ENCODE assay signal across 31 cellular contexts in the genomic region with DNA sequence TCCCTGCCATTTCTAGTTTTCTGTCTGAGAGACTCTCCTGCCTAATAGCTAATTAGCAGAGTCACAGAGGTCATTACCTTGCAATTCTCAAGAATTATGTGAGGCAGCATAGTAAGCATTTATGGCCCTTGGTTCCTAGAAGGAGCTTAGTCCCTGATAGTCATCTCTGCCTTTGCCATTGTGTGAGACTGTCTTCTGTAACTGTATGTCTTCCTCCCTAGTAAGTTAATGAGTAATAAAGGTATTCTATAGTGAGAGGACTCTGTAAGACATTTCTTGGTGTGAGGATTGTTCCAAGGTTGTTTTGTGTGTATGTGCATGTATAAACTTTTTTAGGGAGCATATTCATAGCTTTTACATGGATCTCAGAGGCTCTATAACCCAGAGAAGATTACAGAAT.
"Had no signal": no experiment of that assay in that cellular context is flagged by ENCODE, and none has a peak within 500 bp of the region (broad histone marks: within the 10 kb centered on the region; RNA-seq: fewer than 3 reads in every experiment).

No MANE protein-coding gene starts in this region.

- H3K4me3 ChIP-seq: adrenal gland, body of pancreas, breast epithelium had no signal

- H3K27me3 ChIP-seq: body of pancreas, brain microvascular endothelial cell had no signal

- DNase-seq: activated B cell treated with CpG ODN at 0.5 μM for 24 hours; activated CD4-positive, alpha-beta memory T cell treated with anti-CD3 and anti-CD28 coated beads for 36 hours; activated CD4-positive, alpha-beta T cell treated with anti-CD3 and anti-CD28 coated beads for 4 hours; activated CD4-positive, alpha-beta T cell treated with anti-CD3 and anti-CD28 coated beads, Interleukin-2, amount 10 ng/mL, durations not matched to agents 24 days and 14 days; activated CD4-positive, alpha-beta T cell treated with anti-CD3 and anti-CD28 coated beads, Interleukin-2, amount 50 U/mL, for 1 hour; activated CD4-positive, alpha-beta T cell treated with anti-CD3 and anti-CD28 coated beads, Interleukin-2, amount 50 U/mL, for 4 hours; activated CD4-positive, CD25-positive, alpha-beta regulatory T cell treated with anti-CD3 and anti-CD28 coated beads, Interleukin-2, amount 50 U/mL, for 72 hours; activated CD8-positive, alpha-beta memory T cell treated with anti-CD3 and anti-CD28 coated beads, Interleukin-2, amount 50 U/mL, for 4 hours; activated CD8-positive, alpha-beta T cell treated with anti-CD3 and anti-CD28 coated beads for 36 hours; activated effector memory CD4-positive, alpha-beta T cell treated with anti-CD3 and anti-CD28 coated beads, Interleukin-2, amount 50 U/mL, for 16 hours; activated gamma-delta T cell treated with Interleukin-2 at 50 U/mL for 16 hours; activated naive CD4-positive, alpha-beta T cell; activated naive CD4-positive, alpha-beta T cell treated with anti-CD3 and anti-CD28 coated beads for 36 hours; activated naive CD4-positive, alpha-beta T cell treated with anti-CD3 and anti-CD28 coated beads, Interleukin-2, amount 50 U/mL, for 16 hours; activated naive CD8-positive, alpha-beta T cell treated with anti-CD3 and anti-CD28 coated beads for 36 hours; activated T-cell treated with anti-CD3 and anti-CD28 coated beads for 4 hours; activated T-cell treated with anti-CD3 and anti-CD28 coated beads, Interleukin-2, amount 50 U/mL, for 1 hour; activated T-cell treated with anti-CD3 and anti-CD28 coated beads, Interleukin-2, amount 50 U/mL, for 4 hours; activated T-cell treated with anti-CD3 and anti-CD28 coated beads, Interleukin-2, amount 50 U/mL, for 72 hours; adrenal gland; amniotic stem cell; aorta; body of pancreas; brain microvascular endothelial cell; central memory CD4-positive, alpha-beta T cell; T-helper 2 cell; T-helper 9 cell had no signal

- ATAC-seq: activated CD8-positive, alpha-beta T cell treated with anti-CD3 and anti-CD28 coated beads for 36 hours; activated naive CD4-positive, alpha-beta T cell treated with anti-CD3 and anti-CD28 coated beads, Interleukin-2, amount 50 U/mL, for 72 hours; activated T-cell treated with anti-CD3 and anti-CD28 coated beads, Interleukin-2, amount 50 U/mL, for 4 hours; activated T-cell treated with anti-CD3 and anti-CD28 coated beads, Interleukin-2, amount 50 U/mL, for 72 hours; activated T-helper 17 cell treated with anti-CD3 and anti-CD28 coated beads, Interleukin-2, amount 50 U/mL, for 72 hours; body of pancreas had no signal

- H3K36me3 ChIP-seq: adrenal gland, brain microvascular endothelial cell, breast epithelium had no signal

- H3K9me3 ChIP-seq: adrenal gland, body of pancreas, breast epithelium had no signal

- H3K27ac ChIP-seq: adrenal gland, body of pancreas, brain microvascular endothelial cell, breast epithelium, VCaP had no signal
